In the genomic region with DNA sequence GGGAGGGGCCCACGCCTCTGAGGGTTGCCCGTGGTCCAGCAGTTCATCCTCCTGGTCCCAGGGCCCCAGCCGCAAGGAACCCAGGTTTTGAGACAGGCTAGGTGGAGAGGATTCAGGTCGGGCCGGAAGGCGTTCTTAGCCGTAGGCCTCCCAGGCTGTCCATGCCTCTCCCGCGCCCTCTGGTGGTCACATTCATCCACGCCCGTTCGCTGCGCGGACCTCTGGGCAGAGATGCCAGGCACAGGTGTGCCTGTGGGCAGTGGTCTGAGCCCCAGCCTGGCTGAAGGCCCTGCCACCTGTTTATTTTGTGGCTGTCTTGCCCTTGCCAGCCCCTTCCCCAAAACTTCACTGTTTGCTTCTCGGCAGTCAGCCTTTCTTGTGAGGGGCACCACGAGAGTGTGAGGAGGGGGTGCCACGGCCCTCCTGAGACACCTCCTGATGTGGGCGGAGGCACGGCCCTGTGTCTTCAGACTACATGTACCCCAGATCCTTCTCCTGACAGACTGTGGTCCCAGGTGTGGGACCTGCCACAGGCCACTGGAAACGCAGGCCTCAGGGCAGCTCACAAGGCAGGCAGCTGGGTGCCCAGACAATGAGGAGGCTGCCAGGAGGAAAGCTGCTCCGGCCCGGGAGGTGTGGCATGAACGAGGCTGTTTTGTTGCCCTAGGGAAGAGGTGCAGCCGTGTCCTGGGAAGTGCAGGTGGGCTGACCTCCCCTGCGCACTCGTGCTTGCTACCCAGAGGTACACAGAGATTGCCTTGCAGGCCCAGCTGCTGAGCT, we compare ENCODE assay signal across 1 cellular context.
TF ChIP-seq lines count a peak whose summit lies in the region.

No MANE protein-coding gene starts in this region.

TF ChIP-seq in K562, 482 proteins besides CTCF, POLR2A, EP300 and RAD21 (continued from another document and continues in another):
- TF ChIP-seq SRSF3 (IDR thresholded peaks at IDR 0.05; ENCODE audit: insufficient read depth, low read length) (no peak), ZNF316 (IDR thresholded peaks at IDR 0.05) (no peak), ZBED1 (IDR thresholded peaks at IDR 0.05) (no peak), PYGO2 (tag; IDR thresholded peaks at IDR 0.05) (no peak), HDAC8 (tag; IDR thresholded peaks at IDR 0.05) (no peak), TRIM28 (IDR thresholded peaks at IDR 0.05) (no peak), FOXJ3 (CRISPR knock-in tag; IDR thresholded peaks at IDR 0.05) (no peak), JUN (IDR thresholded peaks at IDR 0.05; ENCODE audit: borderline replicate concordance, low read depth, low read length) (no peak), JUN (CRISPR knock-in tag; IDR thresholded peaks at IDR 0.05; ENCODE audit: borderline replicate concordance) (no peak), ZBTB7A (IDR thresholded peaks at IDR 0.05; ENCODE audit: borderline replicate concordance, control insufficient read depth, low read depth, low read length) (no peak), EWSR1 (IDR thresholded peaks at IDR 0.05; ENCODE audit: borderline replicate concordance, low read depth, partially characterized antibody) (no peak), CBX1 (IDR thresholded peaks at IDR 0.05; ENCODE audit: low read depth) (no peak), ZNF785 (CRISPR knock-in tag; IDR thresholded peaks at IDR 0.05) (no peak), NELFE (IDR thresholded peaks at IDR 0.05; ENCODE audit: insufficient read depth, insufficient read length) (no peak), EZH2 (IDR thresholded peaks at IDR 0.05; ENCODE audit: borderline replicate concordance, low read depth, low read length) (no peak), NRF1 (conservative IDR thresholded peaks at IDR 0.05 in 1 of 2, IDR thresholded peaks at IDR 0.05 in 1 of 2) (no peak), ZFPM2 (CRISPR knock-in tag; IDR thresholded peaks at IDR 0.05) (no peak), ARID2 (IDR thresholded peaks at IDR 0.05) (no peak), DDX20 (tag; IDR thresholded peaks at IDR 0.05; ENCODE audit: low read depth) (no peak), PPARD (CRISPR knock-in tag; IDR thresholded peaks at IDR 0.05) (no peak), FOXP1 (CRISPR knock-in tag; IDR thresholded peaks at IDR 0.05) (no peak), ZNF75A (CRISPR knock-in tag; IDR thresholded peaks at IDR 0.05) (no peak), ARNT (IDR thresholded peaks at IDR 0.05) (no peak), MCM2 (IDR thresholded peaks at IDR 0.05; ENCODE audit: low read depth) (no peak), TARDBP (IDR thresholded peaks at IDR 0.05) (0 out of 2 replicates have a peak, but pooled peaks have one; percentile 16), ELF4 (CRISPR knock-in tag; IDR thresholded peaks at IDR 0.05) (no peak), FOS (IDR thresholded peaks at IDR 0.05; ENCODE audit: extremely low read depth, insufficient read length) (no peak), ZNF232 (CRISPR knock-in tag; IDR thresholded peaks at IDR 0.05) (no peak), ILF3 (IDR thresholded peaks at IDR 0.05; ENCODE audit: borderline replicate concordance) (no peak), NEUROD1 (IDR thresholded peaks at IDR 0.05; ENCODE audit: borderline replicate concordance, low read depth, low read length, partially characterized antibody) (no peak), KLF10 (CRISPR knock-in tag; IDR thresholded peaks at IDR 0.05) (no peak), MCM7 (IDR thresholded peaks at IDR 0.05) (no peak), MYNN (IDR thresholded peaks at IDR 0.05) (peak; percentile 80), MYNN (CRISPR knock-in tag; IDR thresholded peaks at IDR 0.05) (no peak), STAG1 (CRISPR knock-in tag; IDR thresholded peaks at IDR 0.05; ENCODE audit: borderline replicate concordance) (peak; percentile 89; the same call in 1 of the 2 replicates), HNRNPL (IDR thresholded peaks at IDR 0.05; ENCODE audit: low read depth, low read length) (peak; percentile 69), CSDE1 (IDR thresholded peaks at IDR 0.05) (no peak), XRCC3 (IDR thresholded peaks at IDR 0.05) (no peak), EGR1 (conservative IDR thresholded peaks at IDR 0.05) (no peak), POLR2G (IDR thresholded peaks at IDR 0.05; ENCODE audit: low read depth, low read length) (0 out of 2 replicates have a peak, but pooled peaks have one; percentile 34), SETDB1 (IDR thresholded peaks at IDR 0.05; ENCODE audit: low read length) (no peak), TAF7 (tag; IDR thresholded peaks at IDR 0.05) (no peak), HSF4 (CRISPR knock-in tag; IDR thresholded peaks at IDR 0.05; ENCODE audit: borderline replicate concordance) (no peak), TCF3 (CRISPR knock-in tag; IDR thresholded peaks at IDR 0.05) (no peak), ZNF124 (CRISPR knock-in tag; IDR thresholded peaks at IDR 0.05) (no peak), SIN3B (IDR thresholded peaks at IDR 0.05; ENCODE audit: low read depth) (no peak), SMAD2 (IDR thresholded peaks at IDR 0.05; ENCODE audit: low read depth, low read length) (no peak), RBFOX2 (IDR thresholded peaks at IDR 0.05; ENCODE audit: low read depth, low read length) (peak; percentile 51), CTBP1 (IDR thresholded peaks at IDR 0.05; ENCODE audit: borderline replicate concordance) (0 out of 2 replicates have a peak, but pooled peaks have one; percentile 54), CCNT2 (IDR thresholded peaks at IDR 0.05; ENCODE audit: borderline replicate concordance, extremely low read depth, insufficient read length, low read depth, low read length) (no peak), HDAC6 (IDR thresholded peaks at IDR 0.05; ENCODE audit: low read depth, low read length) (no peak)
- TF ChIP-seq, protein P1, sequence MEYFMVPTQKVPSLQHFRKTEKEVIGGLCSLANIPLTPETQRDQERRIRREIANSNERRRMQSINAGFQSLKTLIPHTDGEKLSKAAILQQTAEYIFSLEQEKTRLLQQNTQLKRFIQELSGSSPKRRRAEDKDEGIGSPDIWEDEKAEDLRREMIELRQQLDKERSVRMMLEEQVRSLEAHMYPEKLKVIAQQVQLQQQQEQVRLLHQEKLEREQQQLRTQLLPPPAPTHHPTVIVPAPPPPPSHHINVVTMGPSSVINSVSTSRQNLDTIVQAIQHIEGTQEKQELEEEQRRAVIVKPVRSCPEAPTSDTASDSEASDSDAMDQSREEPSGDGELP (CRISPR knock-in tag; IDR thresholded peaks at IDR 0.05; ENCODE audit: borderline replicate concordance) = peak; percentile 43; the same call in 1 of the 2 replicates
- TF ChIP-seq, protein P2, sequence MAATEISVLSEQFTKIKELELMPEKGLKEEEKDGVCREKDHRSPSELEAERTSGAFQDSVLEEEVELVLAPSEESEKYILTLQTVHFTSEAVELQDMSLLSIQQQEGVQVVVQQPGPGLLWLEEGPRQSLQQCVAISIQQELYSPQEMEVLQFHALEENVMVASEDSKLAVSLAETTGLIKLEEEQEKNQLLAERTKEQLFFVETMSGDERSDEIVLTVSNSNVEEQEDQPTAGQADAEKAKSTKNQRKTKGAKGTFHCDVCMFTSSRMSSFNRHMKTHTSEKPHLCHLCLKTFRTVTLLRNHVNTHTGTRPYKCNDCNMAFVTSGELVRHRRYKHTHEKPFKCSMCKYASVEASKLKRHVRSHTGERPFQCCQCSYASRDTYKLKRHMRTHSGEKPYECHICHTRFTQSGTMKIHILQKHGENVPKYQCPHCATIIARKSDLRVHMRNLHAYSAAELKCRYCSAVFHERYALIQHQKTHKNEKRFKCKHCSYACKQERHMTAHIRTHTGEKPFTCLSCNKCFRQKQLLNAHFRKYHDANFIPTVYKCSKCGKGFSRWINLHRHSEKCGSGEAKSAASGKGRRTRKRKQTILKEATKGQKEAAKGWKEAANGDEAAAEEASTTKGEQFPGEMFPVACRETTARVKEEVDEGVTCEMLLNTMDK (IDR thresholded peaks at IDR 0.05; ENCODE audit: borderline replicate concordance, insufficient read depth, low read depth, low read length, poor library complexity, severe bottlenecking) = peak; percentile 14
- TF ChIP-seq, protein P3, sequence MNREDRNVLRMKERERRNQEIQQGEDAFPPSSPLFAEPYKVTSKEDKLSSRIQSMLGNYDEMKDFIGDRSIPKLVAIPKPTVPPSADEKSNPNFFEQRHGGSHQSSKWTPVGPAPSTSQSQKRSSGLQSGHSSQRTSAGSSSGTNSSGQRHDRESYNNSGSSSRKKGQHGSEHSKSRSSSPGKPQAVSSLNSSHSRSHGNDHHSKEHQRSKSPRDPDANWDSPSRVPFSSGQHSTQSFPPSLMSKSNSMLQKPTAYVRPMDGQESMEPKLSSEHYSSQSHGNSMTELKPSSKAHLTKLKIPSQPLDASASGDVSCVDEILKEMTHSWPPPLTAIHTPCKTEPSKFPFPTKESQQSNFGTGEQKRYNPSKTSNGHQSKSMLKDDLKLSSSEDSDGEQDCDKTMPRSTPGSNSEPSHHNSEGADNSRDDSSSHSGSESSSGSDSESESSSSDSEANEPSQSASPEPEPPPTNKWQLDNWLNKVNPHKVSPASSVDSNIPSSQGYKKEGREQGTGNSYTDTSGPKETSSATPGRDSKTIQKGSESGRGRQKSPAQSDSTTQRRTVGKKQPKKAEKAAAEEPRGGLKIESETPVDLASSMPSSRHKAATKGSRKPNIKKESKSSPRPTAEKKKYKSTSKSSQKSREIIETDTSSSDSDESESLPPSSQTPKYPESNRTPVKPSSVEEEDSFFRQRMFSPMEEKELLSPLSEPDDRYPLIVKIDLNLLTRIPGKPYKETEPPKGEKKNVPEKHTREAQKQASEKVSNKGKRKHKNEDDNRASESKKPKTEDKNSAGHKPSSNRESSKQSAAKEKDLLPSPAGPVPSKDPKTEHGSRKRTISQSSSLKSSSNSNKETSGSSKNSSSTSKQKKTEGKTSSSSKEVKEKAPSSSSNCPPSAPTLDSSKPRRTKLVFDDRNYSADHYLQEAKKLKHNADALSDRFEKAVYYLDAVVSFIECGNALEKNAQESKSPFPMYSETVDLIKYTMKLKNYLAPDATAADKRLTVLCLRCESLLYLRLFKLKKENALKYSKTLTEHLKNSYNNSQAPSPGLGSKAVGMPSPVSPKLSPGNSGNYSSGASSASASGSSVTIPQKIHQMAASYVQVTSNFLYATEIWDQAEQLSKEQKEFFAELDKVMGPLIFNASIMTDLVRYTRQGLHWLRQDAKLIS (CRISPR knock-in tag; IDR thresholded peaks at IDR 0.05) = no peak
- TF ChIP-seq, protein P4, sequence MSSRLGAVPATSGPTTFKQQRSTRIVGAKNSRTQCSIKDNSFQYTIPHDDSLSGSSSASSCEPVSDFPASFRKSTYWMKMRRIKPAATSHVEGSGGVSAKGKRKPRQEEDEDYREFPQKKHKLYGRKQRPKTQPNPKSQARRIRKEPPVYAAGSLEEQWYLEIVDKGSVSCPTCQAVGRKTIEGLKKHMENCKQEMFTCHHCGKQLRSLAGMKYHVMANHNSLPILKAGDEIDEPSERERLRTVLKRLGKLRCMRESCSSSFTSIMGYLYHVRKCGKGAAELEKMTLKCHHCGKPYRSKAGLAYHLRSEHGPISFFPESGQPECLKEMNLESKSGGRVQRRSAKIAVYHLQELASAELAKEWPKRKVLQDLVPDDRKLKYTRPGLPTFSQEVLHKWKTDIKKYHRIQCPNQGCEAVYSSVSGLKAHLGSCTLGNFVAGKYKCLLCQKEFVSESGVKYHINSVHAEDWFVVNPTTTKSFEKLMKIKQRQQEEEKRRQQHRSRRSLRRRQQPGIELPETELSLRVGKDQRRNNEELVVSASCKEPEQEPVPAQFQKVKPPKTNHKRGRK (tag; IDR thresholded peaks at IDR 0.05) = no peak
- TF ChIP-seq, protein P5, sequence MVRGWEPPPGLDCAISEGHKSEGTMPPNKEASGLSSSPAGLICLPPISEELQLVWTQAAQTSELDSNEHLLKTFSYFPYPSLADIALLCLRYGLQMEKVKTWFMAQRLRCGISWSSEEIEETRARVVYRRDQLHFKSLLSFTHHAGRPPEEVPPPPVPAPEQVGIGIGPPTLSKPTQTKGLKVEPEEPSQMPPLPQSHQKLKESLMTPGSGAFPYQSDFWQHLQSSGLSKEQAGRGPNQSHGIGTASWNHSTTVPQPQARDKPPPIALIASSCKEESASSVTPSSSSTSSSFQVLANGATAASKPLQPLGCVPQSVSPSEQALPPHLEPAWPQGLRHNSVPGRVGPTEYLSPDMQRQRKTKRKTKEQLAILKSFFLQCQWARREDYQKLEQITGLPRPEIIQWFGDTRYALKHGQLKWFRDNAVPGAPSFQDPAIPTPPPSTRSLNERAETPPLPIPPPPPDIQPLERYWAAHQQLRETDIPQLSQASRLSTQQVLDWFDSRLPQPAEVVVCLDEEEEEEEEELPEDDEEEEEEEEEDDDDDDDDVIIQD (CRISPR knock-in tag; IDR thresholded peaks at IDR 0.05) = no peak
- TF ChIP-seq, protein P6, sequence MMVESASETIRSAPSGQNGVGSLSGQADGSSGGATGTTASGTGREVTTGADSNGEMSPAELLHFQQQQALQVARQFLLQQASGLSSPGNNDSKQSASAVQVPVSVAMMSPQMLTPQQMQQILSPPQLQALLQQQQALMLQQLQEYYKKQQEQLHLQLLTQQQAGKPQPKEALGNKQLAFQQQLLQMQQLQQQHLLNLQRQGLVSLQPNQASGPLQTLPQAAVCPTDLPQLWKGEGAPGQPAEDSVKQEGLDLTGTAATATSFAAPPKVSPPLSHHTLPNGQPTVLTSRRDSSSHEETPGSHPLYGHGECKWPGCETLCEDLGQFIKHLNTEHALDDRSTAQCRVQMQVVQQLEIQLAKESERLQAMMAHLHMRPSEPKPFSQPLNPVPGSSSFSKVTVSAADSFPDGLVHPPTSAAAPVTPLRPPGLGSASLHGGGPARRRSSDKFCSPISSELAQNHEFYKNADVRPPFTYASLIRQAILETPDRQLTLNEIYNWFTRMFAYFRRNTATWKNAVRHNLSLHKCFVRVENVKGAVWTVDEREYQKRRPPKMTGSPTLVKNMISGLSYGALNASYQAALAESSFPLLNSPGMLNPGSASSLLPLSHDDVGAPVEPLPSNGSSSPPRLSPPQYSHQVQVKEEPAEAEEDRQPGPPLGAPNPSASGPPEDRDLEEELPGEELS (CRISPR knock-in tag; IDR thresholded peaks at IDR 0.05; ENCODE audit: borderline replicate concordance) = no peak
- TF ChIP-seq, protein P7, sequence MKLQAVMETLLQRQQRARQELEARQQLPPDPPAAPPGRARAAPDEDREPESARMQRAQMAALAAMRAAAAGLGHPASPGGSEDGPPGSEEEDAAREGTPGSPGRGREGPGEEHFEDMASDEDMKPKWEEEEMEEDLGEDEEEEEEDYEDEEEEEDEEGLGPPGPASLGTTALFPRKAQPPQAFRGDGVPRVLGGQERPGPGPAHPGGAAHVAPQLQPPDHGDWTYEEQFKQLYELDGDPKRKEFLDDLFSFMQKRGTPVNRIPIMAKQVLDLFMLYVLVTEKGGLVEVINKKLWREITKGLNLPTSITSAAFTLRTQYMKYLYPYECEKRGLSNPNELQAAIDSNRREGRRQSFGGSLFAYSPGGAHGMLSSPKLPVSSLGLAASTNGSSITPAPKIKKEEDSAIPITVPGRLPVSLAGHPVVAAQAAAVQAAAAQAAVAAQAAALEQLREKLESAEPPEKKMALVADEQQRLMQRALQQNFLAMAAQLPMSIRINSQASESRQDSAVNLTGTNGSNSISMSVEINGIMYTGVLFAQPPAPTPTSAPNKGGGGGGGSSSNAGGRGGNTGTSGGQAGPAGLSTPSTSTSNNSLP (IDR thresholded peaks at IDR 0.05; ENCODE audit: borderline replicate concordance, low read depth, low read length) = no peak
- TF ChIP-seq, protein P8, sequence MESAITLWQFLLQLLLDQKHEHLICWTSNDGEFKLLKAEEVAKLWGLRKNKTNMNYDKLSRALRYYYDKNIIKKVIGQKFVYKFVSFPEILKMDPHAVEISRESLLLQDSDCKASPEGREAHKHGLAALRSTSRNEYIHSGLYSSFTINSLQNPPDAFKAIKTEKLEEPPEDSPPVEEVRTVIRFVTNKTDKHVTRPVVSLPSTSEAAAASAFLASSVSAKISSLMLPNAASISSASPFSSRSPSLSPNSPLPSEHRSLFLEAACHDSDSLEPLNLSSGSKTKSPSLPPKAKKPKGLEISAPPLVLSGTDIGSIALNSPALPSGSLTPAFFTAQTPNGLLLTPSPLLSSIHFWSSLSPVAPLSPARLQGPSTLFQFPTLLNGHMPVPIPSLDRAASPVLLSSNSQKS (CRISPR knock-in tag; IDR thresholded peaks at IDR 0.05) = no peak
